ENCODE assay signal across 19 cellular contexts in the genomic region with DNA sequence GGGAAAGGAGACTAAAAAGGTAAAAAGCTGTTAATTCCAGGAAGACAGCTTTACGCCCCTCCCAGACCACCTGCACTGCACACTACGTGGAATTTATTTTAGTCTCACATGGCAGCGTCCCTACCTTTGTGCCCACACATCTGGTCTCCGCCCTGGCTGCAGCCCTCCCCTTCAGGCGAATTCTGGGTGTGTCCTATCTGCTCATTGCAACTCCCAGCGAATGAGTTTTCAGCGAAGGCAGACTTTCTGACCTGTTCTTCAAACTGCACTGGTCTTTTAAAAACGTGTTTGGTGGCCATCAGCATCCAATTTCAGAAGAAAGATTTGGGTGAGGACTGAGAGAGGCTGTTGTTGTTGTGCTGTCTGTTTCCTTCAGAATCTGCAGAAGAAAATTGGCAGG. TPM values are rescaled to one million over a fixed set of nuclear protein-coding genes. Genes with fewer than 3 reads are reported as not detected.
"Had no signal": no experiment of that assay in that cellular context is flagged by ENCODE, and none has a peak within 500 bp of the region (broad histone marks: within the 10 kb centered on the region; RNA-seq: fewer than 3 reads in every experiment).

No MANE protein-coding gene starts in this region.

- ATAC-seq: body of pancreas; natural killer cell treated with Interleukin-12 subunit alpha and Interleukin-12 subunit beta and Interleukin-15 and Interleukin-18, amount 100 ng/mL, for 72 hours; stimulated activated memory B cell treated with anti-CD40 and anti-IgM and Interleukin-4, amounts not matched to agents 10 μg/mL and 1 μg/mL and 100 μg/mL, for 72 hours had no signal

- H3K9me3 ChIP-seq: body of pancreas, colonic mucosa, esophagus muscularis mucosa, tibial artery, uterus had no signal

- H2AFZ ChIP-seq: hepatocyte had no signal

- H3K9me3 Mint-ChIP-seq: activated naive CD4-positive, alpha-beta T cell treated with anti-CD3 and anti-CD28 coated beads, Interleukin-2, amount 50 U/mL, for 72 hours; natural killer cell treated with Interleukin-12 subunit alpha and Interleukin-12 subunit beta and Interleukin-15 and Interleukin-18, amount 100 ng/mL, for 72 hours; stimulated activated memory B cell treated with anti-CD40 and anti-IgM and Interleukin-4, amounts not matched to agents 10 μg/mL and 1 μg/mL and 100 μg/mL, for 72 hours had no signal

- H3K36me3 Mint-ChIP-seq: activated naive CD4-positive, alpha-beta T cell treated with anti-CD3 and anti-CD28 coated beads, Interleukin-2, amount 50 U/mL, for 72 hours; natural killer cell treated with Interleukin-12 subunit alpha and Interleukin-12 subunit beta and Interleukin-15 and Interleukin-18, amount 100 ng/mL, for 72 hours; stimulated activated memory B cell treated with anti-CD40 and anti-IgM and Interleukin-4, amounts not matched to agents 10 μg/mL and 1 μg/mL and 100 μg/mL, for 72 hours had no signal

- H3K4me2 ChIP-seq: hepatocyte had no signal

- H3K27ac Mint-ChIP-seq: activated naive CD4-positive, alpha-beta T cell treated with anti-CD3 and anti-CD28 coated beads, Interleukin-2, amount 50 U/mL, for 72 hours; natural killer cell treated with Interleukin-12 subunit alpha and Interleukin-12 subunit beta and Interleukin-15 and Interleukin-18, amount 100 ng/mL, for 72 hours; stimulated activated memory B cell treated with anti-CD40 and anti-IgM and Interleukin-4, amounts not matched to agents 10 μg/mL and 1 μg/mL and 100 μg/mL, for 72 hours had no signal

- H3K27ac ChIP-seq: body of pancreas, colonic mucosa, esophagus muscularis mucosa, hepatocyte, tibial artery, uterus, VCaP had no signal

- H3K79me2 ChIP-seq: hepatocyte had no signal

- H3K27me3 ChIP-seq: body of pancreas, colonic mucosa, esophagus muscularis mucosa, hepatocyte, tibial artery, uterus had no signal

- H3K36me3 ChIP-seq: colonic mucosa, esophagus muscularis mucosa, tibial artery, uterus had no signal

- H3K4me3 Mint-ChIP-seq: natural killer cell treated with Interleukin-12 subunit alpha and Interleukin-12 subunit beta and Interleukin-15 and Interleukin-18, amount 100 ng/mL, for 72 hours; stimulated activated memory B cell treated with anti-CD40 and anti-IgM and Interleukin-4, amounts not matched to agents 10 μg/mL and 1 μg/mL and 100 μg/mL, for 72 hours had no signal

- H3K4me1 ChIP-seq: body of pancreas, colonic mucosa, esophagus muscularis mucosa, tibial artery, uterus had no signal

- DNase-seq: activated CD4-positive, alpha-beta T cell treated with anti-CD3 and anti-CD28 coated beads, Interleukin-2, amount 50 U/mL, for 48 hours; activated gamma-delta T cell; activated T-cell treated with anti-CD3 and anti-CD28 coated beads, Interleukin-2, amount 50 U/mL, for 48 hours; amygdala; body of pancreas; colonic mucosa; kidney; mesenchymal stem cell; nucleus accumbens; stimulated activated CD4-positive, alpha-beta T cell treated with anti-CD3 and anti-CD28 coated beads, Interleukin-2, amount 100 ng/mL, for 48 hours; tibial artery; uterus had no signal

- H3K27me3 Mint-ChIP-seq: stimulated activated memory B cell treated with anti-CD40 and anti-IgM and Interleukin-4, amounts not matched to agents 10 μg/mL and 1 μg/mL and 100 μg/mL, for 72 hours had no signal

- FAIRE-seq: kidney had no signal

- H3K4me3 ChIP-seq: body of pancreas, colonic mucosa, esophagus muscularis mucosa, hepatocyte, tibial artery, uterus had no signal

RNA-seq across cellular contexts. Expression of a gene that starts 4.0 kb away (rescaled TPM):
- total RNA-seq: activated naive CD4-positive, alpha-beta T cell treated with anti-CD3 and anti-CD28 coated beads, Interleukin-2, amount 50 U/mL, for 72 hours; glomerular endothelial cell; natural killer cell treated with Interleukin-12 subunit alpha and Interleukin-12 subunit beta and Interleukin-15 and Interleukin-18, amount 100 ng/mL, for 72 hours had no signal

RNA-seq across cellular contexts. Expression of a gene that starts 43.6 kb away (rescaled TPM):
- total RNA-seq: glomerular endothelial cell had no signal
